ENCODE assay signal across 1 cellular context in genomic region chr1:172531846-172532699, GRCh38.
TF ChIP-seq lines count a peak whose summit lies in the region.

No MANE protein-coding gene starts in this region.

TF ChIP-seq in HEK293, 187 proteins besides CTCF, POLR2A, EP300 and RAD21 (continued from another document and continues in another):
- TF ChIP-seq ZNF280D (tag by site-specific recombination; IDR thresholded peaks at IDR 0.05) = no peak
- peak; percentile 84; the same call in 1 of the 2 replicates for TF ChIP-seq ZNF629 (tag by site-specific recombination; IDR thresholded peaks at IDR 0.05)
- TF ChIP-seq ZBTB6 (tag by site-specific recombination; IDR thresholded peaks at IDR 0.05) = no peak
- TF ChIP-seq HOXA7 (CRISPR knock-in tag; IDR thresholded peaks at IDR 0.05; ENCODE audit: borderline replicate concordance) = no peak
- no peak for TF ChIP-seq HOXC10 (CRISPR knock-in tag; IDR thresholded peaks at IDR 0.05)
- no peak for TF ChIP-seq ZNF610 (tag by site-specific recombination; IDR thresholded peaks at IDR 0.05; ENCODE audit: borderline replicate concordance)
- TF ChIP-seq ZNF2 (tag by site-specific recombination; IDR thresholded peaks at IDR 0.05) = peak; percentile 95
- no peak for TF ChIP-seq ZNF394 (tag by site-specific recombination; IDR thresholded peaks at IDR 0.05; ENCODE audit: borderline replicate concordance)
- no peak for TF ChIP-seq KLF9 (tag by site-specific recombination; IDR thresholded peaks at IDR 0.05; ENCODE audit: low read depth)
- TF ChIP-seq, protein P1, sequence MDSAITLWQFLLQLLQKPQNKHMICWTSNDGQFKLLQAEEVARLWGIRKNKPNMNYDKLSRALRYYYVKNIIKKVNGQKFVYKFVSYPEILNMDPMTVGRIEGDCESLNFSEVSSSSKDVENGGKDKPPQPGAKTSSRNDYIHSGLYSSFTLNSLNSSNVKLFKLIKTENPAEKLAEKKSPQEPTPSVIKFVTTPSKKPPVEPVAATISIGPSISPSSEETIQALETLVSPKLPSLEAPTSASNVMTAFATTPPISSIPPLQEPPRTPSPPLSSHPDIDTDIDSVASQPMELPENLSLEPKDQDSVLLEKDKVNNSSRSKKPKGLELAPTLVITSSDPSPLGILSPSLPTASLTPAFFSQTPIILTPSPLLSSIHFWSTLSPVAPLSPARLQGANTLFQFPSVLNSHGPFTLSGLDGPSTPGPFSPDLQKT (IDR thresholded peaks at IDR 0.05; ENCODE audit: borderline replicate concordance, low read depth, low read length) = no peak
- TF ChIP-seq ZNF701 (tag by site-specific recombination; IDR thresholded peaks at IDR 0.05) = no peak
- no peak; the same call in 1 of the 2 replicates for TF ChIP-seq KLF8 (tag by site-specific recombination; IDR thresholded peaks at IDR 0.05)
- no peak for TF ChIP-seq SP2 (tag by site-specific recombination; IDR thresholded peaks at IDR 0.05)
- no peak for TF ChIP-seq ZBTB10 (tag by site-specific recombination; IDR thresholded peaks at IDR 0.05)
- no peak; the same call in 1 of the 2 replicates for TF ChIP-seq SP7 (tag by site-specific recombination; IDR thresholded peaks at IDR 0.05)
- TF ChIP-seq ZNF24 (tag by site-specific recombination; IDR thresholded peaks at IDR 0.05) = no peak
- TF ChIP-seq ZNF214 (tag by site-specific recombination; IDR thresholded peaks at IDR 0.05; ENCODE audit: borderline replicate concordance) = no peak
- TF ChIP-seq, protein P2, sequence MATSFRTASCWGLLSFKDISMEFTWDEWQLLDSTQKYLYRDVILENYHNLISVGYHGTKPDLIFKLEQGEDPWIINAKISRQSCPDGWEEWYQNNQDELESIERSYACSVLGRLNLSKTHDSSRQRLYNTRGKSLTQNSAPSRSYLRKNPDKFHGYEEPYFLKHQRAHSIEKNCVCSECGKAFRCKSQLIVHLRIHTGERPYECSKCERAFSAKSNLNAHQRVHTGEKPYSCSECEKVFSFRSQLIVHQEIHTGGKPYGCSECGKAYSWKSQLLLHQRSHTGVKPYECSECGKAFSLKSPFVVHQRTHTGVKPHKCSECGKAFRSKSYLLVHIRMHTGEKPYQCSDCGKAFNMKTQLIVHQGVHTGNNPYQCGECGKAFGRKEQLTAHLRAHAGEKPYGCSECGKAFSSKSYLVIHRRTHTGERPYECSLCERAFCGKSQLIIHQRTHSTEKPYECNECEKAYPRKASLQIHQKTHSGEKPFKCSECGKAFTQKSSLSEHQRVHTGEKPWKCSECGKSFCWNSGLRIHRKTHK (tag by site-specific recombination; IDR thresholded peaks at IDR 0.05) = no peak
- TF ChIP-seq ZNF654 (tag by site-specific recombination; IDR thresholded peaks at IDR 0.05; ENCODE audit: low read depth) = no peak
- TF ChIP-seq, protein P3, sequence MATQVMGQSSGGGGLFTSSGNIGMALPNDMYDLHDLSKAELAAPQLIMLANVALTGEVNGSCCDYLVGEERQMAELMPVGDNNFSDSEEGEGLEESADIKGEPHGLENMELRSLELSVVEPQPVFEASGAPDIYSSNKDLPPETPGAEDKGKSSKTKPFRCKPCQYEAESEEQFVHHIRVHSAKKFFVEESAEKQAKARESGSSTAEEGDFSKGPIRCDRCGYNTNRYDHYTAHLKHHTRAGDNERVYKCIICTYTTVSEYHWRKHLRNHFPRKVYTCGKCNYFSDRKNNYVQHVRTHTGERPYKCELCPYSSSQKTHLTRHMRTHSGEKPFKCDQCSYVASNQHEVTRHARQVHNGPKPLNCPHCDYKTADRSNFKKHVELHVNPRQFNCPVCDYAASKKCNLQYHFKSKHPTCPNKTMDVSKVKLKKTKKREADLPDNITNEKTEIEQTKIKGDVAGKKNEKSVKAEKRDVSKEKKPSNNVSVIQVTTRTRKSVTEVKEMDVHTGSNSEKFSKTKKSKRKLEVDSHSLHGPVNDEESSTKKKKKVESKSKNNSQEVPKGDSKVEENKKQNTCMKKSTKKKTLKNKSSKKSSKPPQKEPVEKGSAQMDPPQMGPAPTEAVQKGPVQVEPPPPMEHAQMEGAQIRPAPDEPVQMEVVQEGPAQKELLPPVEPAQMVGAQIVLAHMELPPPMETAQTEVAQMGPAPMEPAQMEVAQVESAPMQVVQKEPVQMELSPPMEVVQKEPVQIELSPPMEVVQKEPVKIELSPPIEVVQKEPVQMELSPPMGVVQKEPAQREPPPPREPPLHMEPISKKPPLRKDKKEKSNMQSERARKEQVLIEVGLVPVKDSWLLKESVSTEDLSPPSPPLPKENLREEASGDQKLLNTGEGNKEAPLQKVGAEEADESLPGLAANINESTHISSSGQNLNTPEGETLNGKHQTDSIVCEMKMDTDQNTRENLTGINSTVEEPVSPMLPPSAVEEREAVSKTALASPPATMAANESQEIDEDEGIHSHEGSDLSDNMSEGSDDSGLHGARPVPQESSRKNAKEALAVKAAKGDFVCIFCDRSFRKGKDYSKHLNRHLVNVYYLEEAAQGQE (tag by site-specific recombination; IDR thresholded peaks at IDR 0.05) = no peak
- TF ChIP-seq ZNF157 (tag by site-specific recombination; IDR thresholded peaks at IDR 0.05) = no peak
- TF ChIP-seq, protein P4, sequence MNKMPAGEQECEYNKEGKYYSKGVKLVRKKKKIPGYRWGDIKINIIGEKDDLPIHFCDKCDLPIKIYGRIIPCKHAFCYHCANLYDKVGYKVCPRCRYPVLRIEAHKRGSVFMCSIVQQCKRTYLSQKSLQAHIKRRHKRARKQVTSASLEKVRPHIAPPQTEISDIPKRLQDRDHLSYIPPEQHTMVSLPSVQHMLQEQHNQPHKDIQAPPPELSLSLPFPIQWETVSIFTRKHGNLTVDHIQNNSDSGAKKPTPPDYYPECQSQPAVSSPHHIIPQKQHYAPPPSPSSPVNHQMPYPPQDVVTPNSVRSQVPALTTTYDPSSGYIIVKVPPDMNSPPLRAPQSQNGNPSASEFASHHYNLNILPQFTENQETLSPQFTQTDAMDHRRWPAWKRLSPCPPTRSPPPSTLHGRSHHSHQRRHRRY (tag by site-specific recombination; IDR thresholded peaks at IDR 0.05) = no peak
- TF ChIP-seq ZNF311 (tag by site-specific recombination; IDR thresholded peaks at IDR 0.05; ENCODE audit: borderline replicate concordance) = no peak
- TF ChIP-seq ZNF449 (tag by site-specific recombination; IDR thresholded peaks at IDR 0.05) = no peak
- no peak for TF ChIP-seq ZNF37A (tag by site-specific recombination; IDR thresholded peaks at IDR 0.05)
- no peak for TF ChIP-seq ZNF155 (tag by site-specific recombination; IDR thresholded peaks at IDR 0.05)
- TF ChIP-seq, protein P5, sequence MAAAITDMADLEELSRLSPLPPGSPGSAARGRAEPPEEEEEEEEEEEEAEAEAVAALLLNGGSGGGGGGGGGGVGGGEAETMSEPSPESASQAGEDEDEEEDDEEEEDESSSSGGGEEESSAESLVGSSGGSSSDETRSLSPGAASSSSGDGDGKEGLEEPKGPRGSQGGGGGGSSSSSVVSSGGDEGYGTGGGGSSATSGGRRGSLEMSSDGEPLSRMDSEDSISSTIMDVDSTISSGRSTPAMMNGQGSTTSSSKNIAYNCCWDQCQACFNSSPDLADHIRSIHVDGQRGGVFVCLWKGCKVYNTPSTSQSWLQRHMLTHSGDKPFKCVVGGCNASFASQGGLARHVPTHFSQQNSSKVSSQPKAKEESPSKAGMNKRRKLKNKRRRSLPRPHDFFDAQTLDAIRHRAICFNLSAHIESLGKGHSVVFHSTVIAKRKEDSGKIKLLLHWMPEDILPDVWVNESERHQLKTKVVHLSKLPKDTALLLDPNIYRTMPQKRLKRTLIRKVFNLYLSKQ (tag by site-specific recombination; IDR thresholded peaks at IDR 0.05; ENCODE audit: borderline replicate concordance) = no peak
- no peak for TF ChIP-seq ZBTB49 (tag by site-specific recombination; IDR thresholded peaks at IDR 0.05; ENCODE audit: low read depth)
- TF ChIP-seq SP3 (tag by site-specific recombination; IDR thresholded peaks at IDR 0.05) = no peak
- peak; percentile 89 for TF ChIP-seq ZNF335 (tag by site-specific recombination; conservative IDR thresholded peaks at IDR 0.05)
- no peak for TF ChIP-seq ZNF184 (tag by site-specific recombination; IDR thresholded peaks at IDR 0.05)
- TF ChIP-seq ZNF776 (tag by site-specific recombination; IDR thresholded peaks at IDR 0.05; ENCODE audit: borderline replicate concordance) = no peak
- no peak for TF ChIP-seq PRDM6 (tag by site-specific recombination; IDR thresholded peaks at IDR 0.05)
